In genomic region chr16:2490190-2491105, GRCh38 we compare ENCODE assay signal across 29 cellular contexts. TPM values are rescaled to one million over a fixed set of nuclear protein-coding genes. Genes with fewer than 3 reads are reported as not detected.
DNase-seq lines count a peak whose midpoint lies in the region; ATAC-seq, FAIRE-seq and TF ChIP-seq lines count a peak whose summit lies in the region.
"Had no signal": no experiment of that assay in that cellular context is flagged by ENCODE, and none has a peak within 500 bp of the region (broad histone marks: within the 10 kb centered on the region; RNA-seq: fewer than 3 reads in every experiment).

No MANE protein-coding gene starts in this region.

- peaks cover 22% of the 10 kb centered on the region for H4K20me1 ChIP-seq in HepG2 (ENCODE audit: insufficient read depth, low read length)

- POLR2A ChIA-PET in HepG2 (lab: Yijun Ruan, JAX): no interaction called here

- H3K27me3 ChIP-seq in HepG2 (ENCODE audit: control insufficient read depth in 1 of 2, insufficient read depth in 2 of 2, low read length in 2 of 2) (no peaks in the 10 kb centered on the region), right lobe of liver (no peaks in the 10 kb centered on the region)
- H3K27me3 ChIP-seq: BE2C, cardiac muscle cell, heart left ventricle, stomach had no signal

- 79% methylated on average over 19 of the region's 23 CpGs for WGBS in HepG2 (ENCODE audit: low lambda C conversion rate)
- 80% methylated on average over 3 of the region's 23 CpGs for WGBS in right lobe of liver (ENCODE audit: insufficient coverage, low coverage, low lambda C conversion rate, missing lambda C conversion rate)

- H3K9me3 ChIP-seq in HepG2 (ENCODE audit: low read length) (no peaks in the 10 kb centered on the region), right lobe of liver (no peaks in the 10 kb centered on the region)
- H3K9me3 ChIP-seq: A549, BE2C, heart left ventricle, stomach had no signal

- peaks cover 23% of the 10 kb centered on the region for H3K79me2 ChIP-seq in HepG2 (ENCODE audit: insufficient read depth, low read length)

- CTCF ChIA-PET in HepG2 (lab: Yijun Ruan, JAX; ENCODE audit: low intra/inter-chr PET ratio, low total read pairs): no interaction called here

- in situ Hi-C loops in HepG2 (cut with HindIII; ENCODE audit: extremely low pct_ligation_motif_present, low pct_unique_long_range_greater_than_20kb): no loop called here

- H3K4me3 ChIP-seq in HepG2 (replicated peaks in 1 of 3; ENCODE audit: insufficient read depth in 1 of 3, low read depth in 2 of 3, low read length in 3 of 3): no peak overlapping the region; a peak in 1 of 6 replicates
- no peak overlapping the region for H3K4me3 ChIP-seq in right lobe of liver
- H3K4me3 ChIP-seq: A549, cardiac muscle cell, heart left ventricle, stomach had no signal

- H3K36me3 ChIP-seq in HepG2 (replicated peaks in 1 of 2; ENCODE audit: control insufficient read depth in 1 of 2, insufficient read depth in 2 of 2, low read length in 2 of 2) (peaks cover 0 to 2% of the 10 kb centered on the region in 2 experiments; a peak in 1 of 5 replicates), right lobe of liver (peaks cover 0 to 4% (median 0%) of the 10 kb centered on the region in 4 donors)
- H3K36me3 ChIP-seq: cardiac muscle cell, heart left ventricle had no signal

- FAIRE-seq in HepG2 (lab: Jason Lieb, UNC): no peak
- FAIRE-seq: A549, GM12892, H54 had no signal

- no peak overlapping the region for H2AFZ ChIP-seq in HepG2 (ENCODE audit: low read length)

- TF ChIP-seq CTCF in HepG2 (CRISPR knock-in tag; IDR thresholded peaks at IDR 0.05) (no peak), right lobe of liver (IDR thresholded peaks at IDR 0.05) (no peak)

- BruUV-seq in HepG2 (replicated peaks; lab: Mats Ljungman, UMichigan): no TSS peak

- peak overlapping the region; percentile 7; the same call in 1 of the 2 replicates for H3K9ac ChIP-seq in HepG2 (ENCODE audit: insufficient read depth, low read depth, low read length)

- no peak for TF ChIP-seq RAD21 in HepG2 (CRISPR knock-in tag; IDR thresholded peaks at IDR 0.05)

- ATAC-seq in HepG2 (peak; percentile 26; the same call in 2 of the 3 replicates), right lobe of liver (no peak)
- ATAC-seq: A549; activated T-cell treated with anti-CD3 and anti-CD28 coated beads, Interleukin-2, amount 50 U/mL, for 4 hours; heart left ventricle; left colon had no signal

- no peak for DNase-seq in HepG2 (ENCODE audit: low spot score)
- DNase-seq in right lobe of liver: no peak
- DNase-seq in NCI-H2196 treated with DMSO at 0.1 percent for 48 hours (lab: John Stamatoyannopoulos, UW; ENCODE audit: unreplicated experiment): peak; percentile 45
- no peak for DNase-seq in putamen (ENCODE audit: low spot score)
- DNase-seq in NCI-H2227 (lab: John Stamatoyannopoulos, UW; ENCODE audit: unreplicated experiment): no peak
- no peak for DNase-seq in dedifferentiated amniotic fluid mesenchymal stem cell (ENCODE audit: extremely low spot score)
- DNase-seq in foreskin melanocyte: no peak
- DNase-seq: activated CD4-positive, alpha-beta T cell treated with anti-CD3 and anti-CD28 coated beads for 1 hour; activated naive CD4-positive, alpha-beta T cell treated with Interleukin-2 at 50 U/mL for 16 hours; activated T-cell treated with anti-CD3 and anti-CD28 coated beads, Interleukin-2, amount 50 U/mL, for 4 hours; anterior cingulate cortex; BE2C; dermis blood vessel endothelial cell; left colon; mesendoderm; NCI-H1694 treated with DMSO at 0.1 percent for 48 hours; occipital lobe; retina; Right ventricle myocardium superior; stimulated activated CD4-positive, alpha-beta T cell treated with anti-CD3 and anti-CD28 coated beads, Interleukin-12 subunit alpha, Interleukin-12 subunit beta, amount 100 ng/mL, for 4 hours; stomach; trophoblast cell had no signal

- H3K27ac ChIP-seq in HepG2 (ENCODE audit: extremely low read length, insufficient read depth, low read length) (peak overlapping the region; percentile 38), right lobe of liver (no peak overlapping the region), angular gyrus (ENCODE audit: low read depth, low read length) (peak overlapping the region; percentile 8)
- H3K27ac ChIP-seq: A549, cardiac muscle cell, heart left ventricle, stomach had no signal

- H3K4me2 ChIP-seq in HepG2 (ENCODE audit: low read depth, low read length): peak overlapping the region; percentile 26; the same call in 1 of the 2 replicates
- H3K4me2 ChIP-seq: A549 had no signal

- TF ChIP-seq EP300 in HepG2 (IDR thresholded peaks at IDR 0.05; ENCODE audit: low read depth in 2 of 2, low read length in 2 of 2) (no peak), HepG2 (CRISPR knock-in tag; IDR thresholded peaks at IDR 0.05; ENCODE audit: borderline replicate concordance) (no peak)

- TF ChIP-seq POLR2A in HepG2 (IDR thresholded peaks at IDR 0.05; ENCODE audit: insufficient read depth in 1 of 2, low read depth in 2 of 2, low read length in 2 of 2) (no peak), right lobe of liver (IDR thresholded peaks at IDR 0.05) (no peak)

- H3K4me1 ChIP-seq in HepG2 (ENCODE audit: insufficient read depth, low read length) (peaks cover 32% of the 10 kb centered on the region), right lobe of liver (peaks cover 0 to 9% (median 1%) of the 10 kb centered on the region in 4 donors)
- H3K4me1 ChIP-seq: A549 had no signal

- intact Hi-C loops in HepG2 (cut with micrococcal nuclease; ENCODE audit: unreplicated experiment) (no loop called here), right lobe of liver (cut with DNase I) (loop anchor here in 1 of 2 donors (10.0 kb wide), 1 partner anchor 56 kb away; no protein-coding TSS in a partner anchor)

RNA-seq across cellular contexts. Expression of gene TBC1D24, which starts 15.5 kb away (rescaled TPM):
- total RNA-seq in HepG2 (2016; rRNA removed; fragmentation: Illumina TruSeq; extraction: Trizol) (13.7 and 17.6 TPM in 2 replicates), right lobe of liver (10 to 100 TPM; 14.9 to 22.7 (median 17.5) TPM)
- 1.3 and 1.4 TPM in 2 replicates for total RNA-seq in HepG2 (2016; cell fraction: cytosol; rRNA removed; fragmentation: Illumina TruSeq; extraction: Trizol; ENCODE audit: low read depth)
- total RNA-seq in HepG2 (2016; cell fraction: insoluble cytoplasmic fraction; rRNA removed; fragmentation: Illumina TruSeq; extraction: Trizol): 12.6 and 15.8 TPM in 2 replicates
- 4.8 and 5.7 TPM in 2 replicates for total RNA-seq in HepG2 (2016; cell fraction: membrane; rRNA removed; fragmentation: Illumina TruSeq; extraction: Trizol)
- total RNA-seq in HepG2 (2016; cell fraction: nucleus; rRNA removed; fragmentation: Illumina TruSeq; extraction: Trizol): 12.6 and 14.4 TPM in 2 replicates
- 7.7 and 8.4 TPM in 2 replicates for polyA plus RNA-seq in HepG2 (2011; rRNA removed)
- 3.7 and 4.9 TPM in 2 replicates for polyA plus RNA-seq in HepG2 (2011; cell fraction: cytosol; rRNA removed)
- polyA plus RNA-seq in HepG2 (2011; cell fraction: nucleus; rRNA removed): 29.9 and 35.0 TPM in 2 replicates
- polyA plus RNA-seq in HepG2 (2012): 5.7 TPM in 2 replicates
- polyA plus RNA-seq in HepG2 (2016; cell fraction: cytosol; fragmentation: Illumina TruSeq; extraction: Trizol; ENCODE audit: low read depth): 1.0 and 1.2 TPM in 2 replicates
- polyA plus RNA-seq in HepG2 (2016; cell fraction: insoluble cytoplasmic fraction; fragmentation: Illumina TruSeq; extraction: Trizol; ENCODE audit: low read depth): 8.4 and 11.8 TPM in 2 replicates
- 2.4 and 3.2 TPM in 2 replicates for polyA plus RNA-seq in HepG2 (2016; cell fraction: membrane; fragmentation: Illumina TruSeq; extraction: Trizol; ENCODE audit: low read depth)
- polyA plus RNA-seq in HepG2 (2016; cell fraction: nucleus; fragmentation: Illumina TruSeq; extraction: Trizol; ENCODE audit: insufficient read depth, low read depth): 22.4 and 24.8 TPM in 2 replicates
- polyA minus RNA-seq in HepG2 (2011; rRNA and poly(A)+ RNA removed; ENCODE audit: low replicate concordance): 11.0 and 28.2 TPM in 2 replicates
- 9.1 and 10.4 TPM in 2 replicates for polyA minus RNA-seq in HepG2 (2011; cell fraction: cytosol; rRNA and poly(A)+ RNA removed)
- 10.0 and 13.8 TPM in 2 replicates for polyA minus RNA-seq in HepG2 (2011; cell fraction: nucleus; rRNA and poly(A)+ RNA removed)

RNA-seq across cellular contexts. Expression of gene NTN3, which starts 19.4 kb away (rescaled TPM):
- 0.20 and 0.35 TPM in 2 replicates for total RNA-seq in HepG2 (2016; rRNA removed; fragmentation: Illumina TruSeq; extraction: Trizol)
- total RNA-seq in HepG2 (2016; cell fraction: cytosol; rRNA removed; fragmentation: Illumina TruSeq; extraction: Trizol; ENCODE audit: low read depth): not detected in 2 replicates
- total RNA-seq in HepG2 (2016; cell fraction: insoluble cytoplasmic fraction; rRNA removed; fragmentation: Illumina TruSeq; extraction: Trizol): 0.15 and 0.30 TPM in 2 replicates
- 0.25 TPM in 1 of 2 replicates, not detected in the other for total RNA-seq in HepG2 (2016; cell fraction: membrane; rRNA removed; fragmentation: Illumina TruSeq; extraction: Trizol)
- 0.19 and 0.28 TPM in 2 replicates for total RNA-seq in HepG2 (2016; cell fraction: nucleus; rRNA removed; fragmentation: Illumina TruSeq; extraction: Trizol)
- polyA plus RNA-seq in HepG2 (2011; rRNA removed): 0.09 and 0.29 TPM in 2 replicates
- 0.12 and 0.15 TPM in 2 replicates for polyA plus RNA-seq in HepG2 (2011; cell fraction: cytosol; rRNA removed)
- polyA plus RNA-seq in HepG2 (2011; cell fraction: nucleus; rRNA removed): 0.66 and 0.79 TPM in 2 replicates
- polyA plus RNA-seq in HepG2 (2012): 0.07 and 0.11 TPM in 2 replicates
- polyA plus RNA-seq in HepG2 (2016; cell fraction: cytosol; fragmentation: Illumina TruSeq; extraction: Trizol; ENCODE audit: low read depth): 0.08 TPM in 1 of 2 replicates, not detected in the other
- polyA plus RNA-seq in HepG2 (2016; cell fraction: insoluble cytoplasmic fraction; fragmentation: Illumina TruSeq; extraction: Trizol; ENCODE audit: low read depth): not detected in 2 replicates
- not detected in 2 replicates for polyA plus RNA-seq in HepG2 (2016; cell fraction: membrane; fragmentation: Illumina TruSeq; extraction: Trizol; ENCODE audit: low read depth)
- 0.23 TPM in 1 of 2 replicates, not detected in the other for polyA plus RNA-seq in HepG2 (2016; cell fraction: nucleus; fragmentation: Illumina TruSeq; extraction: Trizol; ENCODE audit: insufficient read depth, low read depth)
- 0.49 and 1.4 TPM in 2 replicates for polyA minus RNA-seq in HepG2 (2011; rRNA and poly(A)+ RNA removed; ENCODE audit: low replicate concordance)
- polyA minus RNA-seq in HepG2 (2011; cell fraction: cytosol; rRNA and poly(A)+ RNA removed): 0.59 and 0.62 TPM in 2 replicates
- polyA minus RNA-seq in HepG2 (2011; cell fraction: nucleus; rRNA and poly(A)+ RNA removed): 0.39 and 0.62 TPM in 2 replicates
- 1 to 10 TPM in 4 of 6 experiments, under 1 TPM in 2; 0.39 to 2.1 (median 1.2) TPM for total RNA-seq in right lobe of liver
- total RNA-seq: activated T-cell treated with anti-CD3 and anti-CD28 coated beads, Interleukin-2, amount 50 U/mL, for 4 hours; dermis blood vessel endothelial cell; left colon; MCF 10A had no signal
- polyA plus RNA-seq: A549, heart left ventricle, stomach had no signal

RNA-seq across cellular contexts. Expression of gene ATP6V0C, which starts 23.3 kb away (rescaled TPM):
- total RNA-seq in HepG2 (2016; rRNA removed; fragmentation: Illumina TruSeq; extraction: Trizol) (7.2 and 10.4 TPM in 2 replicates), right lobe of liver (100 to 1,000 TPM in 1 of 6 experiments, 10 to 100 TPM in 5; 71.5 to 100 (median 79.4) TPM)
- total RNA-seq in HepG2 (2016; cell fraction: cytosol; rRNA removed; fragmentation: Illumina TruSeq; extraction: Trizol; ENCODE audit: low read depth): 7.6 and 9.4 TPM in 2 replicates
- total RNA-seq in HepG2 (2016; cell fraction: insoluble cytoplasmic fraction; rRNA removed; fragmentation: Illumina TruSeq; extraction: Trizol): 5.7 and 10.1 TPM in 2 replicates
- 11.1 and 14.0 TPM in 2 replicates for total RNA-seq in HepG2 (2016; cell fraction: membrane; rRNA removed; fragmentation: Illumina TruSeq; extraction: Trizol)
- total RNA-seq in HepG2 (2016; cell fraction: nucleus; rRNA removed; fragmentation: Illumina TruSeq; extraction: Trizol): 13.6 and 17.3 TPM in 2 replicates
- 20.1 and 21.1 TPM in 2 replicates for polyA plus RNA-seq in HepG2 (2011; rRNA removed)
- polyA plus RNA-seq in HepG2 (2011; cell fraction: cytosol; rRNA removed): 29.7 and 32.0 TPM in 2 replicates
- polyA plus RNA-seq in HepG2 (2011; cell fraction: nucleus; rRNA removed): 42.5 and 51.4 TPM in 2 replicates
- 133 and 154 TPM in 2 replicates for polyA plus RNA-seq in HepG2 (2012)
- 106 and 119 TPM in 2 replicates for polyA plus RNA-seq in HepG2 (2016; cell fraction: cytosol; fragmentation: Illumina TruSeq; extraction: Trizol; ENCODE audit: low read depth)
- polyA plus RNA-seq in HepG2 (2016; cell fraction: insoluble cytoplasmic fraction; fragmentation: Illumina TruSeq; extraction: Trizol; ENCODE audit: low read depth): 50.3 and 60.7 TPM in 2 replicates
- 97.9 and 104 TPM in 2 replicates for polyA plus RNA-seq in HepG2 (2016; cell fraction: membrane; fragmentation: Illumina TruSeq; extraction: Trizol; ENCODE audit: low read depth)
- 168 and 190 TPM in 2 replicates for polyA plus RNA-seq in HepG2 (2016; cell fraction: nucleus; fragmentation: Illumina TruSeq; extraction: Trizol; ENCODE audit: insufficient read depth, low read depth)
- polyA minus RNA-seq in HepG2 (2011; rRNA and poly(A)+ RNA removed; ENCODE audit: low replicate concordance): 20.0 and 29.5 TPM in 2 replicates
- 52.8 and 62.5 TPM in 2 replicates for polyA minus RNA-seq in HepG2 (2011; cell fraction: cytosol; rRNA and poly(A)+ RNA removed)
- 10.4 and 11.5 TPM in 2 replicates for polyA minus RNA-seq in HepG2 (2011; cell fraction: nucleus; rRNA and poly(A)+ RNA removed)

RNA-seq across cellular contexts. Expression of gene AMDHD2, which starts 29.7 kb away (rescaled TPM):
- 13.8 and 39.1 TPM in 2 replicates for total RNA-seq in HepG2 (2016; rRNA removed; fragmentation: Illumina TruSeq; extraction: Trizol)
- 14.4 and 16.3 TPM in 2 replicates for total RNA-seq in HepG2 (2016; cell fraction: cytosol; rRNA removed; fragmentation: Illumina TruSeq; extraction: Trizol; ENCODE audit: low read depth)
- total RNA-seq in HepG2 (2016; cell fraction: insoluble cytoplasmic fraction; rRNA removed; fragmentation: Illumina TruSeq; extraction: Trizol): 15.5 and 37.7 TPM in 2 replicates
- 11.4 and 12.8 TPM in 2 replicates for total RNA-seq in HepG2 (2016; cell fraction: membrane; rRNA removed; fragmentation: Illumina TruSeq; extraction: Trizol)
- total RNA-seq in HepG2 (2016; cell fraction: nucleus; rRNA removed; fragmentation: Illumina TruSeq; extraction: Trizol): 56.5 and 57.9 TPM in 2 replicates
- polyA plus RNA-seq in HepG2 (2011; rRNA removed): 33.5 and 51.3 TPM in 2 replicates
- 12.9 and 24.3 TPM in 2 replicates for polyA plus RNA-seq in HepG2 (2011; cell fraction: cytosol; rRNA removed)
- polyA plus RNA-seq in HepG2 (2011; cell fraction: nucleus; rRNA removed): 624 and 803 TPM in 2 replicates
- 30.1 and 34.2 TPM in 2 replicates for polyA plus RNA-seq in HepG2 (2012)
- polyA plus RNA-seq in HepG2 (2016; cell fraction: cytosol; fragmentation: Illumina TruSeq; extraction: Trizol; ENCODE audit: low read depth): 5.3 and 8.4 TPM in 2 replicates
- 11.9 and 12.8 TPM in 2 replicates for polyA plus RNA-seq in HepG2 (2016; cell fraction: insoluble cytoplasmic fraction; fragmentation: Illumina TruSeq; extraction: Trizol; ENCODE audit: low read depth)
- 7.2 and 9.8 TPM in 2 replicates for polyA plus RNA-seq in HepG2 (2016; cell fraction: membrane; fragmentation: Illumina TruSeq; extraction: Trizol; ENCODE audit: low read depth)
- polyA plus RNA-seq in HepG2 (2016; cell fraction: nucleus; fragmentation: Illumina TruSeq; extraction: Trizol; ENCODE audit: insufficient read depth, low read depth): 125 and 129 TPM in 2 replicates
- polyA minus RNA-seq in HepG2 (2011; rRNA and poly(A)+ RNA removed; ENCODE audit: low replicate concordance): 20.8 and 63.2 TPM in 2 replicates
- polyA minus RNA-seq in HepG2 (2011; cell fraction: cytosol; rRNA and poly(A)+ RNA removed): 11.8 and 13.7 TPM in 2 replicates
- 81.2 and 102 TPM in 2 replicates for polyA minus RNA-seq in HepG2 (2011; cell fraction: nucleus; rRNA and poly(A)+ RNA removed)
- total RNA-seq in right lobe of liver: 10 to 100 TPM; 12.3 to 24.9 (median 21.4) TPM

RNA-seq across cellular contexts. Expression of gene TEDC2, which starts 30.5 kb away (rescaled TPM):
- total RNA-seq in HepG2 (2016; rRNA removed; fragmentation: Illumina TruSeq; extraction: Trizol): 19.7 and 24.4 TPM in 2 replicates
- total RNA-seq in HepG2 (2016; cell fraction: cytosol; rRNA removed; fragmentation: Illumina TruSeq; extraction: Trizol; ENCODE audit: low read depth): 10.8 and 13.0 TPM in 2 replicates
- total RNA-seq in HepG2 (2016; cell fraction: insoluble cytoplasmic fraction; rRNA removed; fragmentation: Illumina TruSeq; extraction: Trizol): 16.5 and 23.4 TPM in 2 replicates
- 18.0 and 21.4 TPM in 2 replicates for total RNA-seq in HepG2 (2016; cell fraction: membrane; rRNA removed; fragmentation: Illumina TruSeq; extraction: Trizol)
- 17.3 and 20.2 TPM in 2 replicates for total RNA-seq in HepG2 (2016; cell fraction: nucleus; rRNA removed; fragmentation: Illumina TruSeq; extraction: Trizol)
- 5.9 and 6.2 TPM in 2 replicates for polyA plus RNA-seq in HepG2 (2011; rRNA removed)
- polyA plus RNA-seq in HepG2 (2011; cell fraction: cytosol; rRNA removed): 3.2 and 8.6 TPM in 2 replicates
- polyA plus RNA-seq in HepG2 (2011; cell fraction: nucleus; rRNA removed): 28.4 and 38.0 TPM in 2 replicates
- 3.0 and 4.0 TPM in 2 replicates for polyA plus RNA-seq in HepG2 (2012)
- polyA plus RNA-seq in HepG2 (2016; cell fraction: cytosol; fragmentation: Illumina TruSeq; extraction: Trizol; ENCODE audit: low read depth): 11.9 and 12.7 TPM in 2 replicates
- polyA plus RNA-seq in HepG2 (2016; cell fraction: insoluble cytoplasmic fraction; fragmentation: Illumina TruSeq; extraction: Trizol; ENCODE audit: low read depth): 19.2 and 19.4 TPM in 2 replicates
- 14.6 and 18.0 TPM in 2 replicates for polyA plus RNA-seq in HepG2 (2016; cell fraction: membrane; fragmentation: Illumina TruSeq; extraction: Trizol; ENCODE audit: low read depth)
- 38.8 and 41.0 TPM in 2 replicates for polyA plus RNA-seq in HepG2 (2016; cell fraction: nucleus; fragmentation: Illumina TruSeq; extraction: Trizol; ENCODE audit: insufficient read depth, low read depth)
- 5.2 and 12.3 TPM in 2 replicates for polyA minus RNA-seq in HepG2 (2011; rRNA and poly(A)+ RNA removed; ENCODE audit: low replicate concordance)
- 2.5 and 3.1 TPM in 2 replicates for polyA minus RNA-seq in HepG2 (2011; cell fraction: cytosol; rRNA and poly(A)+ RNA removed)
- polyA minus RNA-seq in HepG2 (2011; cell fraction: nucleus; rRNA and poly(A)+ RNA removed): 6.3 and 10.6 TPM in 2 replicates
- 1 to 10 TPM in 3 of 6 experiments, under 1 TPM in 3; 0.35 to 2.8 (median 0.87) TPM for total RNA-seq in right lobe of liver

Comparison
In these comparisons a context has a peak if more than half of its experiments do, and no peak if none do; other contexts are left out.
1. H3K27ac ChIP-seq: peak in HepG2 (single experiment) and angular gyrus (single experiment); none in right lobe of liver (0 of 3).